Comparison of ENCODE assay signal across 1 cellular context in the genomic region with DNA sequence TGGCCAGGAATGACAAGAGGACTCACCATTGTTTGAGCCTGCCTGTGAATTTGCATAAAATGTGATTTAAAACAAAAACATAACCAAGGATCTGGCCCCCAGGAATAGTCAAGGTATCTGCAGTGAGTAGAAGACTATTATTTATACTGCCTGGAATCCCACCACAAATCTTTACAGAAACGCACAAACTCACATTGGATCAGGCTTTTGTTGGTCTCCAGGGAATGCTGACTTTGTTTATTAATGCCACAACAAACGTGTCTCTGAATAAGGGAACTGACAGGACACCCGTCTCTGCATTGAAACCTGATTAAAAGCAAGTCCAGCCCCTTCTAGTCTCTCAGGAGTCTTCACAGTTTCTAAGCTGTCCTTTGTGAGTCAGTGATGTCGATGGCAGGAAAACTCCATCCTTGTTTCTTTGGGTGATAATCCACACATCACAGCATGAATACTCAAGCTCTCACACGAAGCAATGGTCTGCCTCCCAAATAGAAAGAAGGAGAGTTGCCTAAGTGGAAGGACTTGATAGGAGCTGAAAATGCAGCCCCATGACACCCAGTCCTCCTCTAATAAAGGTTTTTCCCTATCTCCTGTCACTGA.
TF ChIP-seq lines count a peak whose summit lies in the region.

No MANE protein-coding gene starts in this region.

TF ChIP-seq in HepG2, 621 proteins besides CTCF, POLR2A, EP300 and RAD21:
- TF ChIP-seq ZNF17 (CRISPR knock-in tag; IDR thresholded peaks at IDR 0.05) (no peak), ZBTB34 (CRISPR knock-in tag; IDR thresholded peaks at IDR 0.05) (no peak), HOXD1 (CRISPR knock-in tag; IDR thresholded peaks at IDR 0.05) (no peak), TRIM22 (IDR thresholded peaks at IDR 0.05) (no peak), ZNF460 (CRISPR knock-in tag; IDR thresholded peaks at IDR 0.05; ENCODE audit: borderline replicate concordance) (no peak), CCDC6 (CRISPR knock-in tag; IDR thresholded peaks at IDR 0.05) (no peak), JUND (CRISPR knock-in tag; IDR thresholded peaks at IDR 0.05) (no peak), CAMTA2 (CRISPR knock-in tag; IDR thresholded peaks at IDR 0.05; ENCODE audit: borderline replicate concordance) (no peak), ZNF766 (CRISPR knock-in tag; IDR thresholded peaks at IDR 0.05; ENCODE audit: borderline replicate concordance) (no peak), HNRNPLL (IDR thresholded peaks at IDR 0.05; ENCODE audit: low read depth, low read length, poor library complexity, severe bottlenecking) (no peak), ZNF276 (CRISPR knock-in tag; IDR thresholded peaks at IDR 0.05; ENCODE audit: low read depth) (no peak), ZMAT5 (CRISPR knock-in tag; IDR thresholded peaks at IDR 0.05; ENCODE audit: borderline replicate concordance, low read depth) (no peak), RFX1 (IDR thresholded peaks at IDR 0.05) (no peak), ZNF777 (CRISPR knock-in tag; IDR thresholded peaks at IDR 0.05) (no peak), ZFP1 (CRISPR knock-in tag; IDR thresholded peaks at IDR 0.05) (no peak)
- TF ChIP-seq, protein P1, sequence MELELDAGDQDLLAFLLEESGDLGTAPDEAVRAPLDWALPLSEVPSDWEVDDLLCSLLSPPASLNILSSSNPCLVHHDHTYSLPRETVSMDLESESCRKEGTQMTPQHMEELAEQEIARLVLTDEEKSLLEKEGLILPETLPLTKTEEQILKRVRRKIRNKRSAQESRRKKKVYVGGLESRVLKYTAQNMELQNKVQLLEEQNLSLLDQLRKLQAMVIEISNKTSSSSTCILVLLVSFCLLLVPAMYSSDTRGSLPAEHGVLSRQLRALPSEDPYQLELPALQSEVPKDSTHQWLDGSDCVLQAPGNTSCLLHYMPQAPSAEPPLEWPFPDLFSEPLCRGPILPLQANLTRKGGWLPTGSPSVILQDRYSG (CRISPR knock-in tag; IDR thresholded peaks at IDR 0.05) = no peak
